ENCODE assay signal across 13 cellular contexts in the genomic region with DNA sequence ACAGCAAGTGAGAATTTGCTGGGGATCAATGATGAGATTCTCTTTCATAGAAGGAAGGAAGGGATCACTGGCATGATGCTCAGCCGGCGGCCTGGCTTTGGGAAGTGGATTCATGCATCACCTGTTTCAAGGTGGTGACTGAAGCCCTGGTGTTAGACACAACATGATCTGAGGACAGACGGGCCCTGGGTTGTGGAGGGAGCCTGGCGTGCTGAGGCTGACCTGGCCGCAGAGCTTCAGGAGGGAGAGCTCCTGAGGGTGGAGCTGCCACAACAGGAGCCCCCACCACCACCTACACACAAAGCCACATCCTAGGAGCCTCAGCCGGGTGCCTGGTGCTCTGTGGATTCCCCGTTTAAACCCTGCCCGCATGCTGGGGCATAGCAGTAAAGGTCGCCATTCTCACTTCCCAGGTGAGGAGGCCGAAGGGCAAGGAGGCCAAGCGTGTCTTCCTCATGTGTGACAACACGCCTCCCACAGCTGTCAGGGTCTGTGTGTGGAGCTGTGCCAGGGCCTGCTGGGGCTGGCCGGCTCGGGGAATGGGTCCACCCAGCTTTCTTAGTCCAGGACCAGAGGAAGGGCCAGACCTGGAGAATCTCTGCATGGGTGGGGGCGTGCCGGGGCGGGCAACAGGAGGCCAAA.
"Had no signal": no experiment of that assay in that cellular context is flagged by ENCODE, and none has a peak within 500 bp of the region (broad histone marks: within the 10 kb centered on the region; RNA-seq: fewer than 3 reads in every experiment).

No MANE protein-coding gene starts in this region.

- H3K27ac ChIP-seq: neutrophil, prostate gland, tibial artery had no signal

- H3K4me1 ChIP-seq: prostate gland, tibial artery had no signal

- H3K27me3 ChIP-seq: neutrophil had no signal

- H3K36me3 ChIP-seq: neutrophil, prostate gland, tibial artery had no signal

- H3K9me3 ChIP-seq: prostate gland had no signal

- DNase-seq: activated CD4-positive, alpha-beta T cell treated with anti-CD3 and anti-CD28 coated beads, Interleukin-2, amount 50 U/mL, for 4 hours; activated gamma-delta T cell; amygdala; cerebellar nuclear complex; foreskin fibroblast; islet precursor cell; naive thymus-derived CD4-positive, alpha-beta T cell; stimulated activated CD4-positive, alpha-beta T cell treated with anti-CD3 and anti-CD28 coated beads, Interleukin-2, amount 100 ng/mL, for 48 hours; T-helper 2 cell had no signal

- ATAC-seq: activated CD4-positive, CD25-positive, alpha-beta regulatory T cell treated with anti-CD3 and anti-CD28 coated beads, Interleukin-2, amount 50 U/mL, for 24 hours; naive thymus-derived CD4-positive, alpha-beta T cell had no signal

- H3K4me3 ChIP-seq: prostate gland, tibial artery had no signal
